ENCODE assay signal across 27 cellular contexts in the genomic region with DNA sequence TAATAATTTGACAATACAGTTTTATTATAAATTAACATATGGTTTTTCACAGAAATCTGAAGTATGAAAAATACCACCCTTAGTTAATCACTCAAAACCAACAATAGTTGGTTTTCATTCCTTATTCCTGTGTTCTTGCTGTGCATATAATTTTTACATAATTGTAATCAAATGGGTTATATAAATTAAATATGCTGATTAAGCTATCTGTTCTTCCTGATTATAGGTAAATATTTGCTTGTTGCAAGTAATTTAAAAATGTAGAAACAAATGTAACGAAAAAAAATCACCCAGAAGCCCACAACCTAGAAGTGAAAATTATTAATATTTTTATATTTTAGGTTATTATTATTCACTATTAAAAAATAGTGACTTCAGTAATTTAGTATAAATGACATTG.
"Had no signal": no experiment of that assay in that cellular context is flagged by ENCODE, and none has a peak within 500 bp of the region (broad histone marks: within the 10 kb centered on the region; RNA-seq: fewer than 3 reads in every experiment).

No MANE protein-coding gene starts in this region.

- H3K4me1 ChIP-seq: ascending aorta, breast epithelium, colonic mucosa had no signal

- DNase-seq: activated CD4-positive, alpha-beta memory T cell treated with anti-CD3 and anti-CD28 coated beads, Interleukin-2, amount 10 ng/mL, durations not matched to agents 7 days and 5 days; activated CD4-positive, alpha-beta T cell treated with anti-CD3 and anti-CD28 coated beads for 1 hour; activated CD4-positive, alpha-beta T cell treated with anti-CD3 and anti-CD28 coated beads for 4 hours; activated CD4-positive, alpha-beta T cell treated with anti-CD3 and anti-CD28 coated beads, Interleukin-2, amount 10 ng/mL, durations not matched to agents 7 days and 5 days; activated CD4-positive, alpha-beta T cell treated with anti-CD3 and anti-CD28 coated beads, Interleukin-2, amount 50 U/mL, for 4 hours; activated CD8-positive, alpha-beta memory T cell treated with anti-CD3 and anti-CD28 coated beads, Interleukin-2, amount 50 U/mL, for 48 hours; activated gamma-delta T cell; activated naive CD4-positive, alpha-beta T cell; activated naive CD4-positive, alpha-beta T cell treated with anti-CD3 and anti-CD28 coated beads, Interleukin-2, amount 10 ng/mL, durations not matched to agents 7 days and 5 days; activated naive CD8-positive, alpha-beta T cell treated with anti-CD3 and anti-CD28 coated beads, Interleukin-2, amount 10 ng/mL, durations not matched to agents 7 days and 5 days; activated T-cell treated with anti-CD3 and anti-CD28 coated beads for 4 hours; activated T-cell treated with anti-CD3 and anti-CD28 coated beads, Interleukin-2, amount 50 U/mL, for 24 hours; activated T-cell treated with anti-CD3 and anti-CD28 coated beads, Interleukin-2, amount 50 U/mL, for 72 hours; central memory CD4-positive, alpha-beta T cell; cerebellar nuclear complex; colonic mucosa; effector CD8-positive, alpha-beta T cell; foreskin fibroblast; head of caudate nucleus; T-helper 2 cell had no signal

- H3K27ac ChIP-seq: ascending aorta, breast epithelium, cardiac muscle cell, colonic mucosa, VCaP had no signal

- H3K27me3 ChIP-seq: ascending aorta, breast epithelium, cardiac muscle cell, colonic mucosa had no signal

- ATAC-seq: activated naive CD4-positive, alpha-beta T cell treated with anti-CD3 and anti-CD28 coated beads, Interleukin-2, amount 50 U/mL, for 72 hours; activated T-cell treated with anti-CD3 and anti-CD28 coated beads, Interleukin-2, amount 50 U/mL, for 72 hours; esophagus mucosa; WTC11 had no signal

- H3K9me3 ChIP-seq: ascending aorta, breast epithelium, colonic mucosa had no signal

- H3K36me3 ChIP-seq: ascending aorta, breast epithelium, cardiac muscle cell, colonic mucosa had no signal

- H3K4me3 ChIP-seq: ascending aorta, breast epithelium, cardiac muscle cell, colonic mucosa had no signal
